In the genomic region with DNA sequence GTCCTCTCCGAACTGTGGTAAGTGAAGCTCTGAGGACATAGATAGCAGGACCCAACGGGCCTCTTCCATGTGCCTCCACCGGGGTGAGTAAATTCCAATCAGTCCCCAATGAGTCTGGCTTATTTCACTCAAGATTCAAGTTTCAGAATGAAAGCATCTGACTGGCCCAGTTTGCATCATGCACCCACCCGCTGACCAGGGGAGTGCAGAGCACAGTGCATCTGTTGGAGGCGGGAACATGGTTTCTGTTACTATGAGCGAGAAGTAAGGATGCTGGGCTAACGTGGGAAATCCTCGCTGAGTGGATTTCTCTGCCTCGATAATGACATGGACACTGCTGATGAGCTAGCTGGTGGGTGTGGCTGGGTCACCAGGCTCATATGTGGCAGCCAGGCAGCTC, we compare ENCODE assay signal across 12 cellular contexts. TPM values are rescaled to one million over a fixed set of nuclear protein-coding genes. Genes with fewer than 3 reads are reported as not detected.
"Had no signal": no experiment of that assay in that cellular context is flagged by ENCODE, and none has a peak within 500 bp of the region (broad histone marks: within the 10 kb centered on the region; RNA-seq: fewer than 3 reads in every experiment).

No MANE protein-coding gene starts in this region.

RNA-seq across cellular contexts. Expression of a gene that starts 10.7 kb away (rescaled TPM):
- total RNA-seq: activated B cell treated with CpG ODN at 0.5 μM for 24 hours; activated CD4-positive, alpha-beta memory T cell treated with anti-CD3 and anti-CD28 coated beads for 36 hours; activated CD4-positive, alpha-beta T cell treated with anti-CD3 and anti-CD28 coated beads, Interleukin-2, amount 10 ng/mL, durations not matched to agents 24 days and 14 days; activated CD8-positive, alpha-beta memory T cell treated with anti-CD3 and anti-CD28 coated beads for 36 hours; activated CD8-positive, alpha-beta T cell treated with anti-CD3 and anti-CD28 coated beads for 36 hours; activated naive CD4-positive, alpha-beta T cell treated with anti-CD3 and anti-CD28 coated beads for 36 hours; activated naive CD4-positive, alpha-beta T cell treated with anti-CD3 and anti-CD28 coated beads, Interleukin-2, amount 50 U/mL, for 72 hours; activated naive CD8-positive, alpha-beta T cell treated with anti-CD3 and anti-CD28 coated beads for 36 hours; activated T-cell treated with anti-CD3 and anti-CD28 coated beads, Interleukin-2, amount 50 U/mL, for 4 hours; activated T-cell treated with anti-CD3 and anti-CD28 coated beads, Interleukin-2, amount 50 U/mL, for 72 hours; activated T-helper 1 cell treated with anti-CD3 and anti-CD28 coated beads, Interleukin-12 subunit alpha, Interleukin-12 subunit beta, Interleukin-2, Interleukin-4 antibody, amounts not matched to agents 30 ng/mL and 10 ng/mL and 1 ng/mL, durations not matched to agents 14 hours and 24 hours and 36 hours; activated T-helper 17 cell treated with anti-CD3 and anti-CD28 coated beads, Interleukin-2, amount 50 U/mL, for 72 hours had no signal
